10 cellular contexts compared by ENCODE assay signal in the genomic region with DNA sequence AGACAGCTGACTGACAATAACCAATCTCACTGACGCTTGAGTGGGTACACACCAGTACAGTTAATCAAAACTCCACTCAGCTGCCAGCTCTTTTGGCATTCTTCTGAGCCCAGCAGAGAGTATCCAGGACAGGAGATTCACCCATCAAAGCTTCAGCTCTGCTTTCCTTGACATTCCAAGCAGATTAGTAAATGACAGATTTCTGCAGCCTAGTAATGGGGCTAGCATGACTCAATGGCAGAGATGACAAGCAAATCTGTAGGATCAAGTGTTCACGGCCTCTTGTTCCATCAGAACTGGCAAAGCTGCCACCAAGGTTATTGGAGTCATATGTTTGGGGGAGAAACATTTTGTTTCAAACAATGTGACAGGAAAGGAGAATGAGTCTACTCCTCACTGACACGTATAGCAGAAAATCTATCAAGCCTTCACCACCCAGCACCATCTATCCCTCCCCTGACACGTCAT.
DNase-seq lines count a peak whose midpoint lies in the region; ATAC-seq and TF ChIP-seq lines count a peak whose summit lies in the region.
"Had no signal": no experiment of that assay in that cellular context is flagged by ENCODE, and none has a peak within 500 bp of the region (broad histone marks: within the 10 kb centered on the region; RNA-seq: fewer than 3 reads in every experiment).

No MANE protein-coding gene starts in this region.

- H4K20me1 ChIP-seq in smooth muscle cell (ENCODE audit: low read depth), result no peaks in the 10 kb centered on the region

- peak overlapping the region; percentile 7 for H3K27ac ChIP-seq in smooth muscle cell (ENCODE audit: low read depth)
- H3K27ac ChIP-seq: 22Rv1, pancreas had no signal

- DNase-seq in NCI-H2171 treated with DMSO at 0.1 percent for 48 hours (lab: John Stamatoyannopoulos, UW), result peak; percentile 27
- no peak for DNase-seq in NCI-H2171 (lab: John Stamatoyannopoulos, UW)
- peak; percentile 28 for DNase-seq in T1000 (lab: John Stamatoyannopoulos, UW)
- peak in 27 of 42 donors; percentile 10 to 74 (median 35) for DNase-seq in head of caudate nucleus
- no peak for DNase-seq in smooth muscle cell (lab: John Stamatoyannopoulos, UW; ENCODE audit: unreplicated experiment)
- no peak for DNase-seq in T-helper 2 cell
- DNase-seq: pancreas had no signal

- no peak overlapping the region for H2AFZ ChIP-seq in smooth muscle cell (ENCODE audit: low read depth)

- H3K4me3 ChIP-seq in smooth muscle cell, result no peak overlapping the region
- H3K4me3 ChIP-seq: pancreas had no signal

- H3K36me3 ChIP-seq in smooth muscle cell (ENCODE audit: low read depth), result no peaks in the 10 kb centered on the region
- H3K36me3 ChIP-seq: pancreas had no signal

- no peak for ATAC-seq in GM18511 (IDR thresholded peaks at IDR 0.05; ENCODE audit: unreplicated experiment)
- no peak for ATAC-seq in GM21526 (IDR thresholded peaks at IDR 0.05; ENCODE audit: low FRiP score, unreplicated experiment)
- ATAC-seq: pancreas had no signal

- no peaks in the 10 kb centered on the region for H3K27me3 ChIP-seq in smooth muscle cell (ENCODE audit: low read depth)
- H3K27me3 ChIP-seq: pancreas had no signal

- 28% methylated on average over 4 of the region's 4 CpGs for WGBS in smooth muscle cell (ENCODE audit: low lambda C conversion rate)

- no peaks in the 10 kb centered on the region for H3K9me3 ChIP-seq in smooth muscle cell (replicated peaks; ENCODE audit: low read depth)
- H3K9me3 ChIP-seq: pancreas had no signal

- no peaks in the 10 kb centered on the region for H3K79me2 ChIP-seq in smooth muscle cell (ENCODE audit: low read depth)

- H3K9ac ChIP-seq in smooth muscle cell (ENCODE audit: low read depth), result no peak overlapping the region

- H3K4me2 ChIP-seq in smooth muscle cell, result peak overlapping the region; percentile 25

- intact Hi-C loops in head of caudate nucleus (cut with DNase I), result no loop called here

- no peak for TF ChIP-seq CTCF in smooth muscle cell (IDR thresholded peaks at IDR 0.05; ENCODE audit: borderline replicate concordance, insufficient read depth, poor library complexity, severe bottlenecking)

- H3K4me1 ChIP-seq in smooth muscle cell (ENCODE audit: low read depth), result peaks cover 7% of the 10 kb centered on the region
- H3K4me1 ChIP-seq: pancreas had no signal

- no peaks in the 10 kb centered on the region for H3F3A ChIP-seq in smooth muscle cell (ENCODE audit: low read depth)

Comparison
In these comparisons a context has a peak if more than half of its experiments do, and no peak if none do; other contexts are left out.
1. DNase-seq: peak in NCI-H2171 treated with DMSO at 0.1 percent for 48 hours (single experiment), T1000 (single experiment) and head of caudate nucleus (27 of 42); none in NCI-H2171 (single experiment), smooth muscle cell (single experiment) and T-helper 2 cell (0 of 5).